Comparison of ENCODE assay signal across 8 cellular contexts in genomic region chr9:97632406-97632991, GRCh38. TPM values are rescaled to one million over a fixed set of nuclear protein-coding genes. Genes with fewer than 3 reads are reported as not detected.
DNase-seq lines count a peak whose midpoint lies in the region; ATAC-seq and TF ChIP-seq lines count a peak whose summit lies in the region.

No MANE protein-coding gene starts in this region.

- under 1% methylated on average over 25 of the region's 25 CpGs for WGBS in right lobe of liver (ENCODE audit: insufficient coverage, low coverage, low lambda C conversion rate, missing lambda C conversion rate)

- intact Hi-C loops in right lobe of liver (cut with DNase I): no loop called here

- CTCF ChIA-PET in T-cell (lab: Charles Lee): interaction anchor here (0.6 to 2.0 kb wide), 11 partner anchors 17 to 776 kb away, joined by 3 to 16 read pairs (median 4); partner anchors contain the start of genes NANS (in 1 of the 2), TDRD7 (in 1 of the 2) and TRMO (in 1 of the 2)

- H3K27ac ChIP-seq in DOHH2 (ENCODE audit: low read depth, low read length) (peak overlapping the region; percentile 78), Karpas-422 (ENCODE audit: low read length) (peak overlapping the region; percentile 94), right lobe of liver (peak overlapping the region; percentile 92 to 95 (median 95))

- peaks cover 60 to 64% (median 61%) of the 10 kb centered on the region in 3 donors for H3K4me1 Mint-ChIP-seq in T-cell
- peaks cover 29% of the 10 kb centered on the region for H3K4me1 Mint-ChIP-seq in stimulated activated effector memory CD8-positive, alpha-beta T cell treated with anti-CD3 and anti-CD28 coated beads, Interleukin-12 subunit alpha, Interleukin-12 subunit beta, amount 100 ng/mL, for 72 hours

- H3K27me3 ChIP-seq in DOHH2 (ENCODE audit: control insufficient read depth, low read length) (no peaks in the 10 kb centered on the region), Karpas-422 (ENCODE audit: low read length) (no peaks in the 10 kb centered on the region), right lobe of liver (no peaks in the 10 kb centered on the region)

- H3K4me1 ChIP-seq in DOHH2 (ENCODE audit: control insufficient read depth, low read length): peaks cover 42% of the 10 kb centered on the region
- H3K4me1 ChIP-seq in Karpas-422 (ENCODE audit: low read length): peaks cover 62% of the 10 kb centered on the region
- H3K4me1 ChIP-seq in right lobe of liver: peaks cover 0 to 31% (median 6%) of the 10 kb centered on the region in 4 donors

- no peak for TF ChIP-seq POLR2A in right lobe of liver (IDR thresholded peaks at IDR 0.05)

- DNase-seq in Karpas-422 (peak; percentile 88), T-cell (peak in 19 of 34 experiments; percentile 3 to 31 (median 9)), choroid plexus epithelial cell (ENCODE audit: low read depth) (peak; percentile 85), right lobe of liver (peak in 2 of 3 donors; percentile 53 to 60), glomerular visceral epithelial cell (ENCODE audit: extremely low spot score) (no peak)
- DNase-seq in stimulated activated effector memory CD8-positive, alpha-beta T cell treated with anti-CD3 and anti-CD28 coated beads, Interleukin-12 subunit alpha, Interleukin-12 subunit beta, amount 100 ng/mL, for 72 hours (ENCODE audit: low spot score in 2 of 2): peak in 1 of 2 donors; percentile 12

- H3K27me3 Mint-ChIP-seq in T-cell: no peaks in the 10 kb centered on the region

- ATAC-seq in GM21717 (IDR thresholded peaks at IDR 0.05; ENCODE audit: unreplicated experiment): peak; percentile 9
- ATAC-seq in T-cell (replicated peaks in 1 of 4): no peak
- ATAC-seq in right lobe of liver: peak; percentile 14 to 21 (median 16)
- peak; percentile 2 for ATAC-seq in stimulated activated effector memory CD8-positive, alpha-beta T cell treated with anti-CD3 and anti-CD28 coated beads, Interleukin-12 subunit alpha, Interleukin-12 subunit beta, amount 100 ng/mL, for 72 hours

- TF ChIP-seq CTCF in DOHH2 (IDR thresholded peaks at IDR 0.05; ENCODE audit: low read depth, low read length, poor library complexity, severe bottlenecking) (no peak), choroid plexus epithelial cell (conservative IDR thresholded peaks at IDR 0.05; ENCODE audit: low read depth, low read length) (no peak), right lobe of liver (IDR thresholded peaks at IDR 0.05) (no peak)

- H3K4me3 Mint-ChIP-seq in T-cell: peak overlapping the region; percentile 97 to 99 (median 98)
- peak overlapping the region; percentile 93 for H3K4me3 Mint-ChIP-seq in stimulated activated effector memory CD8-positive, alpha-beta T cell treated with anti-CD3 and anti-CD28 coated beads, Interleukin-12 subunit alpha, Interleukin-12 subunit beta, amount 100 ng/mL, for 72 hours

- H3K79me2 ChIP-seq in DOHH2 (ENCODE audit: control insufficient read depth, low read length): peaks cover 90% of the 10 kb centered on the region
- peaks cover 89% of the 10 kb centered on the region for H3K79me2 ChIP-seq in Karpas-422 (ENCODE audit: low read length)

- peaks cover 7% of the 10 kb centered on the region for H3K36me3 Mint-ChIP-seq in T-cell
- H3K36me3 Mint-ChIP-seq in stimulated activated effector memory CD8-positive, alpha-beta T cell treated with anti-CD3 and anti-CD28 coated beads, Interleukin-12 subunit alpha, Interleukin-12 subunit beta, amount 100 ng/mL, for 72 hours: peaks cover 32% of the 10 kb centered on the region

- H3K36me3 ChIP-seq in DOHH2 (ENCODE audit: control insufficient read depth, low read length) (peaks cover 53% of the 10 kb centered on the region), Karpas-422 (ENCODE audit: insufficient read depth, low read length) (peaks cover 12% of the 10 kb centered on the region), right lobe of liver (no peaks in the 10 kb centered on the region)

- no peaks in the 10 kb centered on the region for H3K9me2 ChIP-seq in DOHH2 (replicated peaks; ENCODE audit: control insufficient read depth, low read length)
- H3K9me2 ChIP-seq in Karpas-422 (replicated peaks; ENCODE audit: insufficient read depth, low read length): no peaks in the 10 kb centered on the region

- no peaks in the 10 kb centered on the region for H3K9me3 Mint-ChIP-seq in T-cell
- H3K9me3 Mint-ChIP-seq in stimulated activated effector memory CD8-positive, alpha-beta T cell treated with anti-CD3 and anti-CD28 coated beads, Interleukin-12 subunit alpha, Interleukin-12 subunit beta, amount 100 ng/mL, for 72 hours: no peaks in the 10 kb centered on the region

- peak overlapping the region; percentile 75 for H3K4me2 ChIP-seq in DOHH2 (ENCODE audit: low read length)
- H3K4me2 ChIP-seq in Karpas-422 (ENCODE audit: low read depth, low read length, poor library complexity, severe bottlenecking): peak overlapping the region; percentile 99

- POLR2A ChIA-PET in T-cell (lab: Charles Lee): interaction anchor here (0.7 to 2.1 kb wide), 6 partner anchors 64 to 1753 kb away, joined by 3 to 19 read pairs (median 4); partner anchors contain the start of genes NANS (in 1 of the 2), TRMO (in 1 of the 2), XPA (in 1 of the 2) and ZNF782 (in 1 of the 2)

- H3K9ac ChIP-seq in Karpas-422 (ENCODE audit: low read length): peak overlapping the region; percentile 97

- peaks cover 6% of the 10 kb centered on the region; the same call in 1 of the 2 replicates for H4K20me1 ChIP-seq in DOHH2 (ENCODE audit: control insufficient read depth, insufficient read depth, low read depth, low read length)
- H4K20me1 ChIP-seq in Karpas-422 (ENCODE audit: insufficient read depth, low read depth, low read length): peaks cover 19% of the 10 kb centered on the region; the same call in 1 of the 2 replicates

- H3K4me3 ChIP-seq in DOHH2 (ENCODE audit: low read length) (peak overlapping the region; percentile 90), Karpas-422 (ENCODE audit: low read length) (peak overlapping the region; percentile 96), choroid plexus epithelial cell (ENCODE audit: low read depth, low read length) (peak overlapping the region; percentile 99), right lobe of liver (peak overlapping the region; percentile 76 to 91 (median 88))

- H3K9me3 ChIP-seq in DOHH2 (ENCODE audit: control insufficient read depth, insufficient read depth, low read length) (no peaks in the 10 kb centered on the region), Karpas-422 (ENCODE audit: low read length) (no peaks in the 10 kb centered on the region), right lobe of liver (no peaks in the 10 kb centered on the region)

- H2AFZ ChIP-seq in Karpas-422 (ENCODE audit: low read length): peak overlapping the region; percentile 87

- peak overlapping the region; percentile 97 to 100 for H3K27ac Mint-ChIP-seq in T-cell
- H3K27ac Mint-ChIP-seq in stimulated activated effector memory CD8-positive, alpha-beta T cell treated with anti-CD3 and anti-CD28 coated beads, Interleukin-12 subunit alpha, Interleukin-12 subunit beta, amount 100 ng/mL, for 72 hours: peak overlapping the region; percentile 98

- peaks cover 3% of the 10 kb centered on the region; the same call in 1 of the 2 replicates for H3F3A ChIP-seq in DOHH2 (ENCODE audit: control insufficient read depth, insufficient read depth)

RNA-seq across cellular contexts. Expression of gene TSTD2, which starts 0.7 kb away (rescaled TPM):
- 23.8 and 29.2 TPM in 2 replicates for total RNA-seq in Karpas-422 (2014; rRNA removed; shearing (Covaris generic); ENCODE audit: low replicate concordance)
- 10 to 100 TPM; 15.4 to 24.0 (median 17.9) TPM for total RNA-seq in T-cell
- total RNA-seq in right lobe of liver: 10 to 100 TPM in 1 of 6 experiments, 1 to 10 TPM in 5; 7.9 to 10.2 (median 9.0) TPM

RNA-seq across cellular contexts. Expression of gene NCBP1, which starts 1.1 kb away (rescaled TPM):
- total RNA-seq in Karpas-422 (2014; rRNA removed; shearing (Covaris generic); ENCODE audit: low replicate concordance): 27.2 and 41.9 TPM in 2 replicates
- 10 to 100 TPM; 31.9 to 38.7 (median 33.8) TPM for total RNA-seq in T-cell
- 10 to 100 TPM; 10.9 to 15.3 (median 12.5) TPM for total RNA-seq in right lobe of liver

Comparison
In these comparisons a context has a peak if more than half of its experiments do, and no peak if none do; other contexts are left out.
1. ATAC-seq: peak in GM21717 (single experiment), right lobe of liver (4 of 4) and stimulated activated effector memory CD8-positive, alpha-beta T cell treated with anti-CD3 and anti-CD28 coated beads, Interleukin-12 subunit alpha, Interleukin-12 subunit beta, amount 100 ng/mL, for 72 hours (single experiment); none in T-cell (0 of 4).
2. Peak in every context shown above with its lines, with median percentiles within 50 percentile points of each other: H3K27ac ChIP-seq and H3K4me3 ChIP-seq.